ENCODE assay signal across 1 cellular context in genomic region chr6:79599725-79600259, GRCh38.
TF ChIP-seq lines count a peak whose summit lies in the region.

No MANE protein-coding gene starts in this region.

TF ChIP-seq in HEK293, 187 proteins besides CTCF, POLR2A, EP300 and RAD21 (continued from another document):
- TF ChIP-seq ZNF449 (tag by site-specific recombination; IDR thresholded peaks at IDR 0.05) (0 out of 2 replicates have a peak, but pooled peaks have one; percentile 22), ZNF529 (tag by site-specific recombination; IDR thresholded peaks at IDR 0.05; ENCODE audit: insufficient replicate concordance) (no peak), ZNF324 (tag by site-specific recombination; IDR thresholded peaks at IDR 0.05) (no peak), RBAK (tag by site-specific recombination; IDR thresholded peaks at IDR 0.05) (no peak)
